In the genomic region with DNA sequence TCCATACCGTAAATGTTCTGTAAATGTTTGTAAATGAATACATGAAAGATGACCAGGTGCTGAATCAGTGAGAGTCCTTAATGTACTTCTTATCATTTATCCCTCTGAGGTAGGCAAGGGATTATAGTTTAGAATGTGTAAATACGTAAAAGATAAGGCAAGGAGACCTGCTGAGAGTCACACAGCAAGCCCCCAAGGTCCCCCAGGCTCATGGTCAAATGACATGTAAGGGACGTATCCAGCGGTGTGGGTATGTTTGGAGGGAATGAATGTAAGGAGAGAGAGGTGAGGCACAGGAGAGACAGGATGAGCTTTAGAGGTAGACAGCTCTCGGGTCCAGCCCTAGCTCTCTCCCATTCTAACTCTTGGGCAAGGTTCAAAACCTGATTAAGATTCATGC, we compare ENCODE assay signal across 9 cellular contexts.
"Had no signal": no experiment of that assay in that cellular context is flagged by ENCODE, and none has a peak within 500 bp of the region (broad histone marks: within the 10 kb centered on the region; RNA-seq: fewer than 3 reads in every experiment).

No MANE protein-coding gene starts in this region.

- ATAC-seq: GM23338, K562 had no signal

- H3K4me3 Mint-ChIP-seq: GM23338, H9, HFFc6 had no signal

- H3K27ac ChIP-seq: HL-60 had no signal

- H3K27ac Mint-ChIP-seq: GM23338, H9, HFFc6 had no signal

- H3K4me2 ChIP-seq: GM23338 had no signal

- H3K9me3 Mint-ChIP-seq: GM23338, H9 had no signal

- H2AFZ ChIP-seq: GM23338 had no signal

- H3K4me3 ChIP-seq: GM23338, K562 had no signal

- FAIRE-seq: H1, H54, K562 had no signal

- DNase-seq: H9, HCEC 1CT, HFFc6, IMR-90 had no signal
